In genomic region chr17:82716383-82717181, GRCh38 we compare ENCODE assay signal across 8 cellular contexts. TPM values are rescaled to one million over a fixed set of nuclear protein-coding genes. Genes with fewer than 3 reads are reported as not detected.
DNase-seq lines count a peak whose midpoint lies in the region; ATAC-seq and TF ChIP-seq lines count a peak whose summit lies in the region.

Gene FN3KRP (plus strand): TSS chr17:82716706. CDS start chr17:82716756, 50 bp downstream.

- ATAC-seq in GM21786 (IDR thresholded peaks at IDR 0.05; ENCODE audit: unreplicated experiment) (peak; percentile 69), RWPE2 (ENCODE audit: low read depth) (peak; percentile 87)
- peak; percentile 95 for ATAC-seq in activated T-helper 17 cell treated with anti-CD3 and anti-CD28 coated beads, Interleukin-2, amount 50 U/mL, for 72 hours (replicated peaks)
- ATAC-seq in naive thymus-derived CD8-positive, alpha-beta T cell = peak; percentile 92
- ATAC-seq in stimulated activated memory B cell treated with anti-CD40 and anti-IgM and Interleukin-4, amounts not matched to agents 10 μg/mL and 1 μg/mL and 100 μg/mL, for 72 hours = peak; percentile 94

- H3K4me3 ChIP-seq in RWPE2 (ENCODE audit: severe bottlenecking) = peak within 1 kb of the TSS; percentile 84
- peak within 1 kb of the TSS; percentile 78 to 85 (median 80) for H3K4me3 ChIP-seq in fibroblast of lung (replicated peaks in 1 of 4; ENCODE audit: control extremely low read depth in 1 of 4, insufficient read depth in 1 of 4, low read depth in 3 of 4, low read length in 4 of 4)

- H3K4me1 Mint-ChIP-seq in activated T-helper 17 cell treated with anti-CD3 and anti-CD28 coated beads, Interleukin-2, amount 50 U/mL, for 72 hours = peaks cover 8% of the 10 kb centered on the region
- H3K4me1 Mint-ChIP-seq in naive thymus-derived CD8-positive, alpha-beta T cell = peaks cover 7 to 25% (median 24%) of the 10 kb centered on the region in 4 donors
- H3K4me1 Mint-ChIP-seq in stimulated activated memory B cell treated with anti-CD40 and anti-IgM and Interleukin-4, amounts not matched to agents 10 μg/mL and 1 μg/mL and 100 μg/mL, for 72 hours = peaks cover 23% of the 10 kb centered on the region

- H3K36me3 ChIP-seq in RWPE2 (ENCODE audit: low read depth) = peaks cover 30% of the 10 kb centered on the region
- H3K36me3 ChIP-seq in fibroblast of lung (ENCODE audit: control insufficient read depth, insufficient read depth, low read length) = peaks cover 1% of the 10 kb centered on the region

- H3K4me2 ChIP-seq in fibroblast of lung (ENCODE audit: extremely low read depth, insufficient read depth, low read length) = peak within 1 kb of the TSS; percentile 93

- peak within 1 kb of the TSS; percentile 71 for H3K9ac ChIP-seq in fibroblast of lung (ENCODE audit: insufficient read depth, low read length)

- POLR2A ChIA-PET in naive thymus-derived CD8-positive, alpha-beta T cell (lab: Charles Lee) = interaction anchor here (0.5 to 3.2 kb wide), 5 partner anchors 19 to 201 kb away, joined by 3 to 20 read pairs (median 3); partner anchors contain the start of genes FN3K and RAB40B

- DNase-seq in DMS 273 treated with DMSO at 0.1 percent for 48 hours (lab: John Stamatoyannopoulos, UW) (peak; percentile 90), LoVo (ENCODE audit: low spot score) (peak; percentile 92), RWPE2 (ENCODE audit: low spot score) (peak; percentile 97), fibroblast of lung (ENCODE audit: low read depth in 2 of 2) (peak; percentile 87 to 92)
- peak; percentile 80 to 97 (median 86) for DNase-seq in naive thymus-derived CD8-positive, alpha-beta T cell

- H3K27ac Mint-ChIP-seq in activated T-helper 17 cell treated with anti-CD3 and anti-CD28 coated beads, Interleukin-2, amount 50 U/mL, for 72 hours = peak within 1 kb of the TSS; percentile 0
- peak within 1 kb of the TSS; percentile 38 to 95 (median 93) for H3K27ac Mint-ChIP-seq in naive thymus-derived CD8-positive, alpha-beta T cell
- H3K27ac Mint-ChIP-seq in stimulated activated memory B cell treated with anti-CD40 and anti-IgM and Interleukin-4, amounts not matched to agents 10 μg/mL and 1 μg/mL and 100 μg/mL, for 72 hours = peak within 1 kb of the TSS; percentile 79

- H3K4me3 Mint-ChIP-seq in activated T-helper 17 cell treated with anti-CD3 and anti-CD28 coated beads, Interleukin-2, amount 50 U/mL, for 72 hours = peak within 1 kb of the TSS; percentile 59
- peak within 1 kb of the TSS; percentile 89 to 99 (median 95) for H3K4me3 Mint-ChIP-seq in naive thymus-derived CD8-positive, alpha-beta T cell
- H3K4me3 Mint-ChIP-seq in stimulated activated memory B cell treated with anti-CD40 and anti-IgM and Interleukin-4, amounts not matched to agents 10 μg/mL and 1 μg/mL and 100 μg/mL, for 72 hours = peak within 1 kb of the TSS; percentile 91

- H3K36me3 Mint-ChIP-seq in activated T-helper 17 cell treated with anti-CD3 and anti-CD28 coated beads, Interleukin-2, amount 50 U/mL, for 72 hours (ENCODE audit: low read depth) = peaks cover 33% of the 10 kb centered on the region
- peaks cover 0 to 20% (median 2%) of the 10 kb centered on the region in 3 donors for H3K36me3 Mint-ChIP-seq in naive thymus-derived CD8-positive, alpha-beta T cell
- peaks cover 12% of the 10 kb centered on the region for H3K36me3 Mint-ChIP-seq in stimulated activated memory B cell treated with anti-CD40 and anti-IgM and Interleukin-4, amounts not matched to agents 10 μg/mL and 1 μg/mL and 100 μg/mL, for 72 hours

- peak within 1 kb of the TSS; percentile 33 for H3K27ac ChIP-seq in RWPE2 (ENCODE audit: poor library complexity, severe bottlenecking)
- H3K27ac ChIP-seq in fibroblast of lung (ENCODE audit: insufficient read depth, low read length) = peak within 1 kb of the TSS; percentile 67

- no peaks in the 10 kb centered on the region for H4K20me1 ChIP-seq in fibroblast of lung (ENCODE audit: control insufficient read depth, extremely low read depth, insufficient read depth, low read length)

- H3K27me3 ChIP-seq in RWPE2 (ENCODE audit: insufficient read depth, poor library complexity, severe bottlenecking) (no peaks in the 10 kb centered on the region), fibroblast of lung (ENCODE audit: control insufficient read depth, insufficient read depth, low read length) (no peaks in the 10 kb centered on the region)

- H3K27me3 Mint-ChIP-seq in activated T-helper 17 cell treated with anti-CD3 and anti-CD28 coated beads, Interleukin-2, amount 50 U/mL, for 72 hours = no peaks in the 10 kb centered on the region
- no peaks in the 10 kb centered on the region for H3K27me3 Mint-ChIP-seq in naive thymus-derived CD8-positive, alpha-beta T cell
- H3K27me3 Mint-ChIP-seq in stimulated activated memory B cell treated with anti-CD40 and anti-IgM and Interleukin-4, amounts not matched to agents 10 μg/mL and 1 μg/mL and 100 μg/mL, for 72 hours = peaks cover 7% of the 10 kb centered on the region

- no peaks in the 10 kb centered on the region for H3K9me3 Mint-ChIP-seq in activated T-helper 17 cell treated with anti-CD3 and anti-CD28 coated beads, Interleukin-2, amount 50 U/mL, for 72 hours
- no peaks in the 10 kb centered on the region for H3K9me3 Mint-ChIP-seq in naive thymus-derived CD8-positive, alpha-beta T cell
- no peaks in the 10 kb centered on the region for H3K9me3 Mint-ChIP-seq in stimulated activated memory B cell treated with anti-CD40 and anti-IgM and Interleukin-4, amounts not matched to agents 10 μg/mL and 1 μg/mL and 100 μg/mL, for 72 hours

- H3K79me2 ChIP-seq in fibroblast of lung (ENCODE audit: control insufficient read depth, insufficient read depth, low read length) = peaks cover 12% of the 10 kb centered on the region

- no peaks in the 10 kb centered on the region for H3K9me3 ChIP-seq in RWPE2 (ENCODE audit: severe bottlenecking)
- H3K9me3 ChIP-seq in fibroblast of lung (ENCODE audit: control insufficient read depth, insufficient read depth, low read depth, low read length) = no peaks in the 10 kb centered on the region

- peak within 1 kb of the TSS; percentile 78 for H2AFZ ChIP-seq in fibroblast of lung (ENCODE audit: low read length)

- TF ChIP-seq CTCF in RWPE2 (IDR thresholded peaks at IDR 0.05; ENCODE audit: poor library complexity, severe bottlenecking) (no peak), fibroblast of lung (conservative IDR thresholded peaks at IDR 0.05 in 1 of 2, IDR thresholded peaks at IDR 0.05 in 1 of 2; ENCODE audit: low read depth in 1 of 2, low read length in 2 of 2) (no peak)

- H3K4me1 ChIP-seq in RWPE2 (ENCODE audit: insufficient read depth, poor library complexity, severe bottlenecking) (peaks cover 5% of the 10 kb centered on the region), fibroblast of lung (ENCODE audit: control insufficient read depth, extremely low read depth, insufficient read depth, low read length) (peaks cover 4% of the 10 kb centered on the region)

RNA-seq across cellular contexts. Expression of gene FN3KRP, which starts in this region (rescaled TPM):
- 10 to 100 TPM; 45.8 to 47.4 TPM for total RNA-seq in activated T-helper 17 cell treated with anti-CD3 and anti-CD28 coated beads, Interleukin-2, amount 50 U/mL, for 72 hours
- total RNA-seq in fibroblast of lung = 11.6 and 13.2 TPM in 2 replicates
- polyA plus RNA-seq in fibroblast of lung = 16.5 and 30.6 TPM in 2 replicates
- 26.2 and 54.2 TPM in 2 replicates for polyA plus RNA-seq in fibroblast of lung (2012)
- 3.5 and 40.0 TPM in 2 replicates for polyA minus RNA-seq in fibroblast of lung (ENCODE audit: low replicate concordance)
- 10 to 100 TPM; 42.8 to 43.6 TPM for total RNA-seq in naive thymus-derived CD8-positive, alpha-beta T cell
- 10 to 100 TPM; 28.6 to 46.2 (median 33.9) TPM for polyA plus RNA-seq in naive thymus-derived CD8-positive, alpha-beta T cell

Comparison
In these comparisons a context has a peak if more than half of its experiments do, and no peak if none do; other contexts are left out.
1. Peak in every context shown above with its lines: DNase-seq, ATAC-seq, H3K4me3 ChIP-seq and H3K27ac ChIP-seq.
2. H3K27ac Mint-ChIP-seq: peak in every context shown above with its lines; median percentile 93 in naive thymus-derived CD8-positive, alpha-beta T cell; 79 in stimulated activated memory B cell treated with anti-CD40 and anti-IgM and Interleukin-4, amounts not matched to agents 10 μg/mL and 1 μg/mL and 100 μg/mL, for 72 hours; 0 in activated T-helper 17 cell treated with anti-CD3 and anti-CD28 coated beads, Interleukin-2, amount 50 U/mL, for 72 hours.